In genomic region chrX:13836575-13836974, GRCh38 we compare ENCODE assay signal across 1 cellular context.
TF ChIP-seq lines count a peak whose summit lies in the region.

No MANE protein-coding gene starts in this region.

TF ChIP-seq in WTC11, 78 proteins besides CTCF, POLR2A, EP300 and RAD21 (continued from another document):
- no peak for TF ChIP-seq ZNF281 (CRISPR knock-in tag; IDR thresholded peaks at IDR 0.05)
TF ChIP-seq in WTC11: peak in this region for 0.
